ENCODE assay signal across 2 cellular contexts in the genomic region with DNA sequence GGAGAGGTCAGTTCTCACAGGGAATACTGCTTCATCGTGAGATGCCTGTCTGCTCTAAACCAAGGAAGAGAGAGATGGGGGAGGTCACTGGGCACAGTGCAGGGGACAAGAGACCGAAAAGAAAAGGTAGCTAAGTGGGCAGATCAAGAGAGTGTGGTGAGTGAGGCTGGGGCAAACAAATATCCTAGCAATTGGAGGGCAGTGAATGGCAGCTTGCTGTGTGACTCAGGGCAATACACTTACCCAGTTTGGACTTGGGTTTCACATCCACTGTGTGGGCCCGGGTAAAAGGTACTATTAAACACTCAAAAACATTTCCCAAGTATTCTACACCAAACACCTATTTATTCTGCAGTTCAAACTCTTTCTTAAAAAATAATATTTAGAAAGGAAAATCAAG.
TF ChIP-seq lines count a peak whose summit lies in the region.

No MANE protein-coding gene starts in this region.

TF ChIP-seq in SK-N-SH, 30 proteins besides CTCF, POLR2A, EP300 and RAD21 (continued from another document):
- TF ChIP-seq TEAD4 (IDR thresholded peaks at IDR 0.05; ENCODE audit: borderline replicate concordance, insufficient read depth) (no peak), EZH2phosphoT487 (IDR thresholded peaks at IDR 0.05; ENCODE audit: borderline replicate concordance, low read depth) (no peak), MEF2A (IDR thresholded peaks at IDR 0.05; ENCODE audit: borderline replicate concordance, low read depth) (no peak), MXI1 (IDR thresholded peaks at IDR 0.05; ENCODE audit: low read depth, low read length) (no peak), RCOR1 (IDR thresholded peaks at IDR 0.05; ENCODE audit: low read length) (no peak), NRF1 (IDR thresholded peaks at IDR 0.05; ENCODE audit: low read depth, low read length) (no peak), SIN3A (IDR thresholded peaks at IDR 0.05; ENCODE audit: borderline replicate concordance, low read depth, low read length) (no peak), GABPA (IDR thresholded peaks at IDR 0.05; ENCODE audit: low read depth) (no peak), POLR2AphosphoS5 (IDR thresholded peaks at IDR 0.05; ENCODE audit: low read depth, low read length) (no peak), TCF12 (IDR thresholded peaks at IDR 0.05) (no peak), YY1 (IDR thresholded peaks at IDR 0.05; ENCODE audit: low read depth) (no peak), SMC3 (IDR thresholded peaks at IDR 0.05; ENCODE audit: low read depth, low read length) (no peak), NFIC (IDR thresholded peaks at IDR 0.05; ENCODE audit: borderline replicate concordance) (no peak), FOXJ3 (CRISPR knock-in tag; IDR thresholded peaks at IDR 0.05) (no peak)
- TF ChIP-seq, protein P1, sequence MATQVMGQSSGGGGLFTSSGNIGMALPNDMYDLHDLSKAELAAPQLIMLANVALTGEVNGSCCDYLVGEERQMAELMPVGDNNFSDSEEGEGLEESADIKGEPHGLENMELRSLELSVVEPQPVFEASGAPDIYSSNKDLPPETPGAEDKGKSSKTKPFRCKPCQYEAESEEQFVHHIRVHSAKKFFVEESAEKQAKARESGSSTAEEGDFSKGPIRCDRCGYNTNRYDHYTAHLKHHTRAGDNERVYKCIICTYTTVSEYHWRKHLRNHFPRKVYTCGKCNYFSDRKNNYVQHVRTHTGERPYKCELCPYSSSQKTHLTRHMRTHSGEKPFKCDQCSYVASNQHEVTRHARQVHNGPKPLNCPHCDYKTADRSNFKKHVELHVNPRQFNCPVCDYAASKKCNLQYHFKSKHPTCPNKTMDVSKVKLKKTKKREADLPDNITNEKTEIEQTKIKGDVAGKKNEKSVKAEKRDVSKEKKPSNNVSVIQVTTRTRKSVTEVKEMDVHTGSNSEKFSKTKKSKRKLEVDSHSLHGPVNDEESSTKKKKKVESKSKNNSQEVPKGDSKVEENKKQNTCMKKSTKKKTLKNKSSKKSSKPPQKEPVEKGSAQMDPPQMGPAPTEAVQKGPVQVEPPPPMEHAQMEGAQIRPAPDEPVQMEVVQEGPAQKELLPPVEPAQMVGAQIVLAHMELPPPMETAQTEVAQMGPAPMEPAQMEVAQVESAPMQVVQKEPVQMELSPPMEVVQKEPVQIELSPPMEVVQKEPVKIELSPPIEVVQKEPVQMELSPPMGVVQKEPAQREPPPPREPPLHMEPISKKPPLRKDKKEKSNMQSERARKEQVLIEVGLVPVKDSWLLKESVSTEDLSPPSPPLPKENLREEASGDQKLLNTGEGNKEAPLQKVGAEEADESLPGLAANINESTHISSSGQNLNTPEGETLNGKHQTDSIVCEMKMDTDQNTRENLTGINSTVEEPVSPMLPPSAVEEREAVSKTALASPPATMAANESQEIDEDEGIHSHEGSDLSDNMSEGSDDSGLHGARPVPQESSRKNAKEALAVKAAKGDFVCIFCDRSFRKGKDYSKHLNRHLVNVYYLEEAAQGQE (IDR thresholded peaks at IDR 0.05; ENCODE audit: low read depth, low read length): no peak
TF ChIP-seq in SK-N-SH: peak in this region for 0.

TF ChIP-seq in SK-N-SH treated with all-trans-retinoic acid at 6 μM for 48 hours, 23 proteins besides CTCF, POLR2A, EP300 and RAD21 (continued from another document):
- TF ChIP-seq BACH2 (CRISPR knock-in tag; IDR thresholded peaks at IDR 0.05; ENCODE audit: borderline replicate concordance): no peak
- no peak for TF ChIP-seq ESRRG (CRISPR knock-in tag; IDR thresholded peaks at IDR 0.05)
- no peak for TF ChIP-seq SNAI2 (CRISPR knock-in tag; IDR thresholded peaks at IDR 0.05)
- TF ChIP-seq ZNF70 (CRISPR knock-in tag; IDR thresholded peaks at IDR 0.05): no peak
- no peak for TF ChIP-seq ZFP30 (CRISPR knock-in tag; IDR thresholded peaks at IDR 0.05)
- no peak for TF ChIP-seq ZFP3 (CRISPR knock-in tag; IDR thresholded peaks at IDR 0.05)
- TF ChIP-seq, protein P2, sequence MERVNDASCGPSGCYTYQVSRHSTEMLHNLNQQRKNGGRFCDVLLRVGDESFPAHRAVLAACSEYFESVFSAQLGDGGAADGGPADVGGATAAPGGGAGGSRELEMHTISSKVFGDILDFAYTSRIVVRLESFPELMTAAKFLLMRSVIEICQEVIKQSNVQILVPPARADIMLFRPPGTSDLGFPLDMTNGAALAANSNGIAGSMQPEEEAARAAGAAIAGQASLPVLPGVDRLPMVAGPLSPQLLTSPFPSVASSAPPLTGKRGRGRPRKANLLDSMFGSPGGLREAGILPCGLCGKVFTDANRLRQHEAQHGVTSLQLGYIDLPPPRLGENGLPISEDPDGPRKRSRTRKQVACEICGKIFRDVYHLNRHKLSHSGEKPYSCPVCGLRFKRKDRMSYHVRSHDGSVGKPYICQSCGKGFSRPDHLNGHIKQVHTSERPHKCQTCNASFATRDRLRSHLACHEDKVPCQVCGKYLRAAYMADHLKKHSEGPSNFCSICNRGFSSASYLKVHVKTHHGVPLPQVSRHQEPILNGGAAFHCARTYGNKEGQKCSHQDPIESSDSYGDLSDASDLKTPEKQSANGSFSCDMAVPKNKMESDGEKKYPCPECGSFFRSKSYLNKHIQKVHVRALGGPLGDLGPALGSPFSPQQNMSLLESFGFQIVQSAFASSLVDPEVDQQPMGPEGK (CRISPR knock-in tag; IDR thresholded peaks at IDR 0.05; ENCODE audit: borderline replicate concordance): no peak
- TF ChIP-seq, protein P3, sequence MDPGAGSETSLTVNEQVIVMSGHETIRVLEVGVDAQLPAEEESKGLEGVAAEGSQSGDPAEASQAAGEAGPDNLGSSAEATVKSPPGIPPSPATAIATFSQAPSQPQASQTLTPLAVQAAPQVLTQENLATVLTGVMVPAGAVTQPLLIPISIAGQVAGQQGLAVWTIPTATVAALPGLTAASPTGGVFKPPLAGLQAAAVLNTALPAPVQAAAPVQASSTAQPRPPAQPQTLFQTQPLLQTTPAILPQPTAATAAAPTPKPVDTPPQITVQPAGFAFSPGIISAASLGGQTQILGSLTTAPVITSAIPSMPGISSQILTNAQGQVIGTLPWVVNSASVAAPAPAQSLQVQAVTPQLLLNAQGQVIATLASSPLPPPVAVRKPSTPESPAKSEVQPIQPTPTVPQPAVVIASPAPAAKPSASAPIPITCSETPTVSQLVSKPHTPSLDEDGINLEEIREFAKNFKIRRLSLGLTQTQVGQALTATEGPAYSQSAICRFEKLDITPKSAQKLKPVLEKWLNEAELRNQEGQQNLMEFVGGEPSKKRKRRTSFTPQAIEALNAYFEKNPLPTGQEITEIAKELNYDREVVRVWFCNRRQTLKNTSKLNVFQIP (CRISPR knock-in tag; IDR thresholded peaks at IDR 0.05; ENCODE audit: borderline replicate concordance, low read depth): no peak
- no peak for TF ChIP-seq OSR1 (CRISPR knock-in tag; IDR thresholded peaks at IDR 0.05)
- TF ChIP-seq ZC3H10 (CRISPR knock-in tag; IDR thresholded peaks at IDR 0.05): no peak
- no peak for TF ChIP-seq TCF4 (CRISPR knock-in tag; IDR thresholded peaks at IDR 0.05; ENCODE audit: borderline replicate concordance)
- no peak for TF ChIP-seq ISL1 (CRISPR knock-in tag; IDR thresholded peaks at IDR 0.05)
- no peak for TF ChIP-seq ZNF8 (CRISPR knock-in tag; IDR thresholded peaks at IDR 0.05)
- no peak for TF ChIP-seq TOX (CRISPR knock-in tag; IDR thresholded peaks at IDR 0.05; ENCODE audit: borderline replicate concordance)
- TF ChIP-seq, protein P4, sequence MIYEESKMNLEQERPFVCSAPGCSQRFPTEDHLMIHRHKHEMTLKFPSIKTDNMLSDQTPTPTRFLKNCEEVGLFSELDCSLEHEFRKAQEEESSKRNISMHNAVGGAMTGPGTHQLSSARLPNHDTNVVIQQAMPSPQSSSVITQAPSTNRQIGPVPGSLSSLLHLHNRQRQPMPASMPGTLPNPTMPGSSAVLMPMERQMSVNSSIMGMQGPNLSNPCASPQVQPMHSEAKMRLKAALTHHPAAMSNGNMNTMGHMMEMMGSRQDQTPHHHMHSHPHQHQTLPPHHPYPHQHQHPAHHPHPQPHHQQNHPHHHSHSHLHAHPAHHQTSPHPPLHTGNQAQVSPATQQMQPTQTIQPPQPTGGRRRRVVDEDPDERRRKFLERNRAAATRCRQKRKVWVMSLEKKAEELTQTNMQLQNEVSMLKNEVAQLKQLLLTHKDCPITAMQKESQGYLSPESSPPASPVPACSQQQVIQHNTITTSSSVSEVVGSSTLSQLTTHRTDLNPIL (CRISPR knock-in tag; IDR thresholded peaks at IDR 0.05; ENCODE audit: low read depth): no peak
- TF ChIP-seq, protein P5, sequence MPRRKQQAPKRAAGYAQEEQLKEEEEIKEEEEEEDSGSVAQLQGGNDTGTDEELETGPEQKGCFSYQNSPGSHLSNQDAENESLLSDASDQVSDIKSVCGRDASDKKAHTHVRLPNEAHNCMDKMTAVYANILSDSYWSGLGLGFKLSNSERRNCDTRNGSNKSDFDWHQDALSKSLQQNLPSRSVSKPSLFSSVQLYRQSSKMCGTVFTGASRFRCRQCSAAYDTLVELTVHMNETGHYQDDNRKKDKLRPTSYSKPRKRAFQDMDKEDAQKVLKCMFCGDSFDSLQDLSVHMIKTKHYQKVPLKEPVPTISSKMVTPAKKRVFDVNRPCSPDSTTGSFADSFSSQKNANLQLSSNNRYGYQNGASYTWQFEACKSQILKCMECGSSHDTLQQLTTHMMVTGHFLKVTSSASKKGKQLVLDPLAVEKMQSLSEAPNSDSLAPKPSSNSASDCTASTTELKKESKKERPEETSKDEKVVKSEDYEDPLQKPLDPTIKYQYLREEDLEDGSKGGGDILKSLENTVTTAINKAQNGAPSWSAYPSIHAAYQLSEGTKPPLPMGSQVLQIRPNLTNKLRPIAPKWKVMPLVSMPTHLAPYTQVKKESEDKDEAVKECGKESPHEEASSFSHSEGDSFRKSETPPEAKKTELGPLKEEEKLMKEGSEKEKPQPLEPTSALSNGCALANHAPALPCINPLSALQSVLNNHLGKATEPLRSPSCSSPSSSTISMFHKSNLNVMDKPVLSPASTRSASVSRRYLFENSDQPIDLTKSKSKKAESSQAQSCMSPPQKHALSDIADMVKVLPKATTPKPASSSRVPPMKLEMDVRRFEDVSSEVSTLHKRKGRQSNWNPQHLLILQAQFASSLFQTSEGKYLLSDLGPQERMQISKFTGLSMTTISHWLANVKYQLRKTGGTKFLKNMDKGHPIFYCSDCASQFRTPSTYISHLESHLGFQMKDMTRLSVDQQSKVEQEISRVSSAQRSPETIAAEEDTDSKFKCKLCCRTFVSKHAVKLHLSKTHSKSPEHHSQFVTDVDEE (CRISPR knock-in tag; IDR thresholded peaks at IDR 0.05): no peak
- no peak for TF ChIP-seq ZNF565 (CRISPR knock-in tag; conservative IDR thresholded peaks at IDR 0.05; ENCODE audit: low read depth)
